8 cellular contexts compared by ENCODE assay signal in the genomic region with DNA sequence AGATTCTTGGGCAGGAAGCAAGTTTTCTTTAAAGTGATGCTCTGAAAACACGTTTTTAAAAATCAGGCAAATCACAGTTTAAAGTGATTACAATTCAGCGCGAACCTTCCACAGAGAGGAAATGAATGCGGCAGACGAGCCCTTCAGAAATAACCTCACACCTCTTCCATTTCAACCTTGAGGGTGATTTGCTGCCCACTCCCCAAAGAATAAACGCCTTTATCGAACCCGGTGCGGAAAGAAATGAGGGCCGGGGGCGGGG. TPM values are rescaled to one million over a fixed set of nuclear protein-coding genes. Genes with fewer than 3 reads are reported as not detected.
DNase-seq lines count a peak whose midpoint lies in the region; ATAC-seq and TF ChIP-seq lines count a peak whose summit lies in the region.

No MANE protein-coding gene starts in this region.

- H3K36me3 Mint-ChIP-seq in chondrocyte (ENCODE audit: low read depth) = no peaks in the 10 kb centered on the region
- no peaks in the 10 kb centered on the region for H3K36me3 Mint-ChIP-seq in naive thymus-derived CD4-positive, alpha-beta T cell

- H3K4me3 Mint-ChIP-seq in chondrocyte (ENCODE audit: unreplicated experiment) = peak overlapping the region; percentile 91
- peak overlapping the region; percentile 71 to 94 (median 86) for H3K4me3 Mint-ChIP-seq in naive thymus-derived CD4-positive, alpha-beta T cell

- no peaks in the 10 kb centered on the region for H3K9me3 ChIP-seq in IMR-90 (ENCODE audit: control insufficient read depth, insufficient read depth, low read length)
- H3K9me3 ChIP-seq in naive thymus-derived CD4-positive, alpha-beta T cell (ENCODE audit: control insufficient read depth in 2 of 3, low read length in 3 of 3) = no peaks in the 10 kb centered on the region

- H4K91ac ChIP-seq in IMR-90 (ENCODE audit: insufficient read depth, low read depth, low read length) = no peak overlapping the region

- dilution Hi-C loops in IMR-90 (cut with HindIII; ENCODE audit: low sequenced_read_pairs, unreplicated experiment) = no loop called here

- peak overlapping the region; percentile 96 for H3K27ac Mint-ChIP-seq in chondrocyte (ENCODE audit: unreplicated experiment)
- peak overlapping the region in 1 of 9 donors; percentile 48 for H3K27ac Mint-ChIP-seq in naive thymus-derived CD4-positive, alpha-beta T cell

- ATAC-seq in IMR-90 (ENCODE audit: low read depth) (no peak), HG03460 (IDR thresholded peaks at IDR 0.05; ENCODE audit: unreplicated experiment) (no peak)
- no peak for ATAC-seq in naive thymus-derived CD4-positive, alpha-beta T cell

- in situ Hi-C loops in IMR-90 (cut with MboI; ENCODE audit: low sequenced_read_pairs) = loop anchor here (10.0 kb wide), 1 partner anchor 1408 kb away; no protein-coding TSS in a partner anchor

- H2BK5ac ChIP-seq in IMR-90 (ENCODE audit: low read depth, low read length, poor library complexity, severe bottlenecking) = no peak overlapping the region

- intact Hi-C loops in IMR-90 (cut with micrococcal nuclease) = loop anchor here (1.0 to 5.0 kb wide), 7 partner anchors 100 to 1556 kb away; no protein-coding TSS in a partner anchor
- intact Hi-C loops in naive thymus-derived CD4-positive, alpha-beta T cell (cut with micrococcal nuclease) = loop anchor here (1.0 to 5.0 kb wide), 3 partner anchors 101 to 674 kb away; no protein-coding TSS in a partner anchor

- H2AK9ac ChIP-seq in IMR-90 (replicated peaks; ENCODE audit: low read depth, low read length, poor library complexity) = peak overlapping the region; percentile 11

- no peak overlapping the region for H2BK20ac ChIP-seq in IMR-90 (ENCODE audit: low read depth, low read length)

- peak overlapping the region; percentile 89 for H3K4me2 ChIP-seq in IMR-90 (ENCODE audit: low read depth, low read length)

- TF ChIP-seq CTCF in BJ (IDR thresholded peaks at IDR 0.05; ENCODE audit: insufficient read depth, low read depth, low read length) (no peak), IMR-90 (conservative IDR thresholded peaks at IDR 0.05; ENCODE audit: low read depth, low read length) (no peak), chondrocyte (IDR thresholded peaks at IDR 0.05) (no peak)

- H3K4me1 Mint-ChIP-seq in chondrocyte (ENCODE audit: low read depth) = peaks cover 29% of the 10 kb centered on the region
- peaks cover 14 to 36% (median 30%) of the 10 kb centered on the region in 7 donors for H3K4me1 Mint-ChIP-seq in naive thymus-derived CD4-positive, alpha-beta T cell

- H2BK15ac ChIP-seq in IMR-90 (ENCODE audit: low read depth, low read length) = no peak overlapping the region

- H3K9me1 ChIP-seq in IMR-90 (ENCODE audit: insufficient read depth, low read length) = no peaks in the 10 kb centered on the region

- 0% methylated on average over 3 of the region's 11 CpGs; no CpG with 5 or more reads in 1 of the 2 experiments for WGBS in IMR-90 (ENCODE audit: extremely low coverage in 2 of 2, insufficient read length in 1 of 2), 2 experiments

- no peak for TF ChIP-seq RAD21 in IMR-90 (IDR thresholded peaks at IDR 0.05; ENCODE audit: low read length)

- POLR2A ChIA-PET in BJ (lab: Charles Lee) (no interaction called here), IMR-90 (lab: Charles Lee; ENCODE audit: unreplicated experiment) (no interaction called here)
- POLR2A ChIA-PET in naive thymus-derived CD4-positive, alpha-beta T cell (lab: Charles Lee) = no interaction called here

- no peaks in the 10 kb centered on the region for H3K27me3 Mint-ChIP-seq in chondrocyte (ENCODE audit: low read depth)
- H3K27me3 Mint-ChIP-seq in naive thymus-derived CD4-positive, alpha-beta T cell = peaks cover 67 to 76% (median 68%) of the 10 kb centered on the region in 5 donors

- no peak overlapping the region for H4K8ac ChIP-seq in IMR-90 (ENCODE audit: low read depth in 2 of 2, low read length in 2 of 2)

- no peak overlapping the region for H4K5ac ChIP-seq in IMR-90 (ENCODE audit: low read depth, low read length)

- H3K9me3 Mint-ChIP-seq in chondrocyte (ENCODE audit: low read depth) = no peaks in the 10 kb centered on the region
- peaks cover 0 to 2% (median 0%) of the 10 kb centered on the region in 11 donors for H3K9me3 Mint-ChIP-seq in naive thymus-derived CD4-positive, alpha-beta T cell

- 0 out of 2 replicates have a peak overlapping the region, but pooled peaks have one; percentile 37 for H2BK120ac ChIP-seq in IMR-90 (ENCODE audit: low read depth, low read length)

- no peaks in the 10 kb centered on the region for H3K4me1 ChIP-seq in IMR-90 (ENCODE audit: control insufficient read depth, insufficient read depth, low read length)
- H3K4me1 ChIP-seq in naive thymus-derived CD4-positive, alpha-beta T cell (ENCODE audit: control insufficient read depth in 2 of 2, insufficient read depth in 2 of 2, low read length in 2 of 2) = peaks cover 11 to 19% of the 10 kb centered on the region in 2 donors

- H3K36me3 ChIP-seq in BJ (ENCODE audit: control insufficient read depth, insufficient read depth, low read length) (no peaks in the 10 kb centered on the region), IMR-90 (ENCODE audit: control insufficient read depth, insufficient read depth, low read length) (no peaks in the 10 kb centered on the region)
- H3K36me3 ChIP-seq in naive thymus-derived CD4-positive, alpha-beta T cell (ENCODE audit: control insufficient read depth in 2 of 3, insufficient read depth in 3 of 3, low read length in 3 of 3) = no peaks in the 10 kb centered on the region

- peaks cover 16% of the 10 kb centered on the region for H3K27me3 ChIP-seq in BJ (ENCODE audit: control insufficient read depth, insufficient read depth, low read length)
- H3K27me3 ChIP-seq in IMR-90 (ENCODE audit: control insufficient read depth, insufficient read depth, low read length) = peaks cover 8% of the 10 kb centered on the region; the same call in 1 of the 2 replicates
- H3K27me3 ChIP-seq in naive thymus-derived CD4-positive, alpha-beta T cell (ENCODE audit: control insufficient read depth in 2 of 2, insufficient read depth in 2 of 2, low read length in 2 of 2) = peaks cover 0 to 10% of the 10 kb centered on the region in 2 donors

- no peaks in the 10 kb centered on the region for H4K20me1 ChIP-seq in IMR-90 (ENCODE audit: insufficient read depth, low read length)

- H3K9ac ChIP-seq in IMR-90 (ENCODE audit: low read depth, low read length) = 0 out of 2 replicates have a peak overlapping the region, but pooled peaks have one; percentile 13

- peak overlapping the region; percentile 12; the same call in 1 of the 2 replicates for H3K56ac ChIP-seq in IMR-90 (ENCODE audit: extremely low read depth, insufficient read depth, low read length)

- H3K23ac ChIP-seq in IMR-90 (ENCODE audit: low read depth, low read length) = peak overlapping the region; percentile 3; the same call in 1 of the 2 replicates

- H3K27ac ChIP-seq in IMR-90 (ENCODE audit: insufficient read depth, low read length) = no peak overlapping the region
- no peak overlapping the region for H3K27ac ChIP-seq in naive thymus-derived CD4-positive, alpha-beta T cell (ENCODE audit: low read depth, low read length)

- H3K18ac ChIP-seq in IMR-90 (ENCODE audit: low read depth, low read length) = no peak overlapping the region

- BruUV-seq in IMR-90 (replicated peaks; lab: Mats Ljungman, UMichigan) = no TSS peak

- H3K4ac ChIP-seq in IMR-90 (ENCODE audit: low read depth, low read length) = peak overlapping the region; percentile 33

- no peak overlapping the region for H2AK5ac ChIP-seq in IMR-90 (ENCODE audit: low read depth, low read length)

- no peak overlapping the region for H3K14ac ChIP-seq in IMR-90 (replicated peaks; ENCODE audit: low read depth, low read length)

- H2AFZ ChIP-seq in IMR-90 (replicated peaks; ENCODE audit: low read length, poor library complexity) = peak overlapping the region; percentile 89

- peak overlapping the region; percentile 45 for H3K4me3 ChIP-seq in BJ (ENCODE audit: low read depth, low read length)
- H3K4me3 ChIP-seq in IMR-90 (ENCODE audit: insufficient read depth, low read depth, low read length) = peak overlapping the region; percentile 52
- H3K4me3 ChIP-seq in naive thymus-derived CD4-positive, alpha-beta T cell (ENCODE audit: low read length) = peak overlapping the region; percentile 60

- TF ChIP-seq POLR2A in IMR-90 (IDR thresholded peaks at IDR 0.05; ENCODE audit: low read depth, low read length) = no peak

- no peaks in the 10 kb centered on the region for H3K79me1 ChIP-seq in IMR-90 (ENCODE audit: low read depth in 1 of 2, low read length in 2 of 2)

- CTCF ChIA-PET in BJ (lab: Yijun Ruan, JAX) (interaction anchor here (0.7 to 2.6 kb wide), 7 partner anchors 10 to 367 kb away, joined by 3 to 13 read pairs (median 3); no protein-coding TSS in a partner anchor), IMR-90 (lab: Yijun Ruan, JAX) (interaction anchor here (1.1 kb wide), 1 partner anchor 121 kb away, joined by 3 read pairs; no protein-coding TSS in a partner anchor)
- CTCF ChIA-PET in naive thymus-derived CD4-positive, alpha-beta T cell (lab: Charles Lee) = no interaction called here

- DNase-seq in BJ (ENCODE audit: low read depth) (no peak), IMR-90 (peak; percentile 19), chondrocyte (ENCODE audit: low spot score) (no peak), midbrain (lab: John Stamatoyannopoulos, UW) (no peak), NCI-H2029 (lab: John Stamatoyannopoulos, UW) (no peak)
- DNase-seq in naive thymus-derived CD4-positive, alpha-beta T cell = peak in 1 of 9 donors; percentile 16
- no peak for DNase-seq in stimulated activated CD4-positive, alpha-beta T cell treated with anti-CD3 and anti-CD28 coated beads, Interleukin-2, amount 100 ng/mL, for 48 hours

TF ChIP-seq in IMR-90, 13 proteins besides CTCF, POLR2A, EP300 and RAD21 (continues in another document):
- TF ChIP-seq MXI1 (IDR thresholded peaks at IDR 0.05; ENCODE audit: borderline replicate concordance, low read depth, low read length) = no peak
- no peak for TF ChIP-seq MAFK (IDR thresholded peaks at IDR 0.05; ENCODE audit: low read depth, low read length)
- no peak for TF ChIP-seq CHD1 (IDR thresholded peaks at IDR 0.05; ENCODE audit: low read depth, low read length)
- TF ChIP-seq RCOR1 (IDR thresholded peaks at IDR 0.05; ENCODE audit: insufficient replicate concordance, low read length) = no peak
- no peak for TF ChIP-seq RFX5 (IDR thresholded peaks at IDR 0.05; ENCODE audit: low read depth, low read length)
- TF ChIP-seq CEBPB (IDR thresholded peaks at IDR 0.05; ENCODE audit: low read depth, low read length) = no peak
- no peak for TF ChIP-seq FOS (IDR thresholded peaks at IDR 0.05; ENCODE audit: low read depth, low read length)
- TF ChIP-seq BHLHE40 (IDR thresholded peaks at IDR 0.05; ENCODE audit: low read depth, low read length) = no peak

RNA-seq across cellular contexts. Expression of a gene that starts 2.3 kb away (rescaled TPM):
- 0.54 and 0.67 TPM in 2 replicates for polyA plus RNA-seq in BJ (2011; rRNA removed)
- 0.67 and 0.95 TPM in 2 replicates for polyA minus RNA-seq in BJ (2011; rRNA and poly(A)+ RNA removed)
- total RNA-seq in IMR-90 (2012; rRNA removed) = 1.6 and 2.2 TPM in 2 replicates
- 1.4 and 1.5 TPM in 2 replicates for polyA plus RNA-seq in IMR-90 (2012; rRNA removed)
- 0.65 and 1.3 TPM in 2 replicates for polyA plus RNA-seq in IMR-90 (2012; cell fraction: cytosol; rRNA removed)
- polyA plus RNA-seq in IMR-90 (2012; cell fraction: nucleus; rRNA removed; ENCODE audit: low replicate concordance) = 1.1 and 3.6 TPM in 2 replicates
- 34.8 to 38.9 TPM (median 37.5 TPM) in 3 replicates for total RNA-seq in chondrocyte
- under 1 TPM in 1 of 5 experiments, not detected in 4; 0.54 TPM for total RNA-seq in naive thymus-derived CD4-positive, alpha-beta T cell
- not detected for polyA plus RNA-seq in naive thymus-derived CD4-positive, alpha-beta T cell

Comparison
In these comparisons a context has a peak if more than half of its experiments do, and no peak if none do; other contexts are left out.
1. RNA of a gene that starts 2.3 kb away (total RNA-seq): 34.8 to 38.9 TPM in chondrocyte; 1.6 to 2.2 TPM in IMR-90 and 0.54 TPM in naive thymus-derived CD4-positive, alpha-beta T cell; every median in the first group is over 10 times any median in the second.
2. Peak in every context shown above with its lines, with median percentiles within 50 percentile points of each other: H3K4me3 ChIP-seq.